Comparison of ENCODE assay signal across 19 cellular contexts in the genomic region with DNA sequence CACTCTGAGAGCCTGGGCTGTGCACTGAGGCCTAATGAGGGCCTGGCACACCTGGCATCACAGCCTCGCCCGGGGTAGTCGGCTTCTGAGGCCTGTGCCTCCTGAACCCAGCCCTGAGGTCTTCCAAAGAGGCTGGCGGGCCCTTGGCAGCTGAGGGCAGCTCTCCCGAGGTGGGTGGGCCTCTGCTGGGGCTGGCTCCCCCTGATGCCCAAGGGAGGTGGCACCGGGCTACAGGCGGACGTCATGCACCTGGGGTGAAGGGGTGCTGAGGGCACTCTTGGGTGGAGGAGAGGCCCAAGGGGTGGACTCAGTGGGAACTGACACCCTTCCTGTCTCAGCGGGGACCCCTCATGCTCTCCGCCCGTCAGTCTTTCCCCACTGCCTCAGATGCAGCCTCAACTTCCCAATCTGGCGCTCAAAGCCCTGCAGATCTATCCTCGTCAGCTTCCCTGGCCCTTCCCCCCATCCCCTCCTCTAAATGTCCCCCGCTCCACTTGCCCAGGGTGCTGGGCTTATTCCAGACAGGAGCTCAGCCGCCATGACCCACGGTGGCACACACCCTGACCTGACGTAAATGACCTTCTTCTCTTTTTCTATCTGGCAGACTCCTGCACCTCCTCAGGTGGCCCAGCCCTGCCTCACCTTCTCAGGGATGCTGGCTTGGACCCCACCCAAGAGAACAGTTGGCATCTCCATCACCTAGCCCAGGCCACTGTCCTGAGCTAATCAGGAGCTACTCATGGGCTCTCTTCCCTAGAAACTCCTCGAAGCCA. TPM values are rescaled to one million over a fixed set of nuclear protein-coding genes. Genes with fewer than 3 reads are reported as not detected.
"Had no signal": no experiment of that assay in that cellular context is flagged by ENCODE, and none has a peak within 500 bp of the region (broad histone marks: within the 10 kb centered on the region; RNA-seq: fewer than 3 reads in every experiment).

No MANE protein-coding gene starts in this region.

- ATAC-seq: activated naive CD4-positive, alpha-beta T cell treated with anti-CD3 and anti-CD28 coated beads, Interleukin-2, amount 50 U/mL, for 72 hours; left cardiac atrium; naive thymus-derived CD4-positive, alpha-beta T cell had no signal

- DNase-seq: activated CD4-positive, alpha-beta T cell treated with anti-CD3 and anti-CD28 coated beads for 48 hours; activated effector memory CD4-positive, alpha-beta T cell treated with Interleukin-2 at 50 U/mL for 16 hours; activated T-cell treated with anti-CD3 and anti-CD28 coated beads, Interleukin-2, amount 50 U/mL, for 24 hours; amniotic stem cell; esophagus squamous epithelium; foreskin fibroblast; glutamatergic neuron; left cardiac atrium; naive thymus-derived CD4-positive, alpha-beta T cell; sigmoid colon had no signal

- H3K27ac Mint-ChIP-seq: activated T-cell treated with anti-CD3 and anti-CD28 coated beads, Interleukin-2, amount 50 U/mL, for 24 hours; brain; naive thymus-derived CD4-positive, alpha-beta T cell; stimulated activated naive CD8-positive, alpha-beta T cell treated with anti-CD3 and anti-CD28 coated beads, Interleukin-15, Interleukin-2, amounts not matched to agents 100 ng/mL and 50 ng/mL, for 24 hours had no signal

- H3K27me3 Mint-ChIP-seq: activated T-cell treated with anti-CD3 and anti-CD28 coated beads, Interleukin-2, amount 50 U/mL, for 24 hours; stimulated activated naive CD8-positive, alpha-beta T cell treated with anti-CD3 and anti-CD28 coated beads, Interleukin-15, Interleukin-2, amounts not matched to agents 100 ng/mL and 50 ng/mL, for 24 hours had no signal

- H3K36me3 Mint-ChIP-seq: activated naive CD4-positive, alpha-beta T cell treated with anti-CD3 and anti-CD28 coated beads, Interleukin-2, amount 50 U/mL, for 72 hours; brain; naive thymus-derived CD4-positive, alpha-beta T cell had no signal

- H3K4me3 Mint-ChIP-seq: activated T-cell treated with anti-CD3 and anti-CD28 coated beads, Interleukin-2, amount 50 U/mL, for 24 hours; brain; naive thymus-derived CD4-positive, alpha-beta T cell; stimulated activated naive CD8-positive, alpha-beta T cell treated with anti-CD3 and anti-CD28 coated beads, Interleukin-15, Interleukin-2, amounts not matched to agents 100 ng/mL and 50 ng/mL, for 24 hours had no signal

- H3K9me3 Mint-ChIP-seq: activated T-cell treated with anti-CD3 and anti-CD28 coated beads, Interleukin-2, amount 50 U/mL, for 24 hours; naive thymus-derived CD4-positive, alpha-beta T cell; stimulated activated naive CD8-positive, alpha-beta T cell treated with anti-CD3 and anti-CD28 coated beads, Interleukin-15, Interleukin-2, amounts not matched to agents 100 ng/mL and 50 ng/mL, for 24 hours had no signal

RNA-seq across cellular contexts. Expression of gene MYL10, which starts 38.2 kb away (rescaled TPM):
- total RNA-seq: activated CD8-positive, alpha-beta memory T cell treated with anti-CD3 and anti-CD28 coated beads for 36 hours; activated naive CD4-positive, alpha-beta T cell treated with anti-CD3 and anti-CD28 coated beads, Interleukin-2, amount 50 U/mL, for 72 hours; cerebellum; esophagus squamous epithelium; left cardiac atrium; lung; mononuclear cell; naive thymus-derived CD4-positive, alpha-beta T cell; pulmonary artery endothelial cell; sigmoid colon; temporal lobe had no signal
